Comparison of ENCODE assay signal across 14 cellular contexts in the genomic region with DNA sequence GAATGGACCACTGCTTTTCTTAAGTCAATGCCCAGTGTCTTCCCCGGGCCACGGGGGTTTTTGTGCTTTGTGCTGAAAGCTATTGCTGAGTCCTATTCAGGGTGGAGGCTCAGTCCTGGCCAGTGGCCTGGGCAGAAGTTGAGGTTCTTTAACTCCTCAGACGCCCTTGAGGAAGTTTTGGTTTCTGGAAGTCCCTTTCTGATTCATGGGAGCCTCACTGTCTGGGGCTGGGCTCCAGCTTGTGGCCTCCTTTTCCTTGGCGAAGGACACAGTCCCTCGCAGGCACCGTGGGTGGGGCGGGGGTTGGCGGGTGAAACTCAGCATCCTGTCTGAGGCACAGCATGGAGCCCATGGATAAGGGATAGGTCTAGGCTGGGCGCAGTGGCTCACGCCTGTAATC.
A peak's percentile ranks its signal among the peaks of the same experiment; 100 is the strongest.
DNase-seq lines count a peak whose midpoint lies in the region; ATAC-seq and TF ChIP-seq lines count a peak whose summit lies in the region.
"Had no signal": no experiment of that assay in that cellular context is flagged by ENCODE, and none has a peak within 500 bp of the region (broad histone marks: within the 10 kb centered on the region; RNA-seq: fewer than 3 reads in every experiment).

No MANE protein-coding gene starts in this region.

- H3K27me3 Mint-ChIP-seq in osteocyte (ENCODE audit: unreplicated experiment), result peaks cover 12% of the 10 kb centered on the region

- no peaks in the 10 kb centered on the region for H3K36me3 Mint-ChIP-seq in osteocyte (ENCODE audit: unreplicated experiment)
- H3K36me3 Mint-ChIP-seq: CD14-positive monocyte had no signal

- TF ChIP-seq CTCF in right atrium auricular region (IDR thresholded peaks at IDR 0.05) (no peak), osteocyte (IDR thresholded peaks at IDR 0.05) (no peak), ascending aorta (IDR thresholded peaks at IDR 0.05) (no peak)

- no peak overlapping the region for H3K27ac Mint-ChIP-seq in osteocyte (ENCODE audit: unreplicated experiment)
- H3K27ac Mint-ChIP-seq: CD14-positive monocyte had no signal

- ATAC-seq in Right ventricle myocardium inferior (no peak), HG03139 (IDR thresholded peaks at IDR 0.05; ENCODE audit: unreplicated experiment) (no peak)
- ATAC-seq: PC-3 had no signal

- no peak overlapping the region for H3K4me3 ChIP-seq in right atrium auricular region
- no peak overlapping the region for H3K4me3 ChIP-seq in ascending aorta

- H3K27ac ChIP-seq in right atrium auricular region (no peak overlapping the region), ascending aorta (no peak overlapping the region)
- H3K27ac ChIP-seq: HL-60 had no signal

- no peaks in the 10 kb centered on the region for H3K27me3 ChIP-seq in right atrium auricular region
- no peaks in the 10 kb centered on the region for H3K27me3 ChIP-seq in ascending aorta

- intact Hi-C loops in Right ventricle myocardium inferior (cut with DNase I), result no loop called here
- intact Hi-C loops in ascending aorta (cut with DNase I), result no loop called here

- peaks cover 4% of the 10 kb centered on the region for H3K9me3 Mint-ChIP-seq in osteocyte (ENCODE audit: unreplicated experiment)

- H3K36me3 ChIP-seq in right atrium auricular region (no peaks in the 10 kb centered on the region), ascending aorta (no peaks in the 10 kb centered on the region)

- DNase-seq in right atrium auricular region (ENCODE audit: low spot score) (peak; percentile 61), Right ventricle myocardium inferior (ENCODE audit: missing footprints) (no peak), globus pallidus (ENCODE audit: low spot score) (peak; percentile 11), osteocyte (ENCODE audit: extremely low spot score, unreplicated experiment) (peak; percentile 69), NCI-H82 (lab: John Stamatoyannopoulos, UW) (no peak), ascending aorta (ENCODE audit: low spot score in 2 of 2) (no peak)
- DNase-seq: NCI-H1417, NCI-H1930, NCI-H446, NCI-H748 treated with DMSO at 0.1 percent for 48 hours, PC-3 had no signal

- H3K9me3 ChIP-seq in right atrium auricular region (no peaks in the 10 kb centered on the region), ascending aorta (no peaks in the 10 kb centered on the region)

- no peaks in the 10 kb centered on the region for H3K4me1 Mint-ChIP-seq in osteocyte (ENCODE audit: unreplicated experiment)
- H3K4me1 Mint-ChIP-seq: CD14-positive monocyte had no signal

- H3K4me3 Mint-ChIP-seq in osteocyte (ENCODE audit: unreplicated experiment), result no peak overlapping the region
- H3K4me3 Mint-ChIP-seq: CD14-positive monocyte had no signal

- H3K4me1 ChIP-seq in right atrium auricular region, result peaks cover 0 to 5% of the 10 kb centered on the region in 2 donors
- H3K4me1 ChIP-seq in ascending aorta, result no peaks in the 10 kb centered on the region

Comparison
In these comparisons a context has a peak if more than half of its experiments do, and no peak if none do; other contexts are left out.
1. DNase-seq: peak in right atrium auricular region (single experiment), globus pallidus (single experiment) and osteocyte (single experiment); none in Right ventricle myocardium inferior (single experiment), NCI-H82 (single experiment) and ascending aorta (0 of 2).